ENCODE assay signal across 8 cellular contexts in genomic region chr17:29292071-29292991, GRCh38.
DNase-seq lines count a peak whose midpoint lies in the region; ATAC-seq and TF ChIP-seq lines count a peak whose summit lies in the region.

No MANE protein-coding gene starts in this region.

- ATAC-seq in GM21390 (IDR thresholded peaks at IDR 0.05; ENCODE audit: unreplicated experiment): no peak

- DNase-seq in GM03348 (ENCODE audit: low spot score): peak; percentile 78
- peak; percentile 36 to 45 for DNase-seq in T47D (ENCODE audit: low read depth in 1 of 2, low spot score in 1 of 2)
- peak; percentile 70 for DNase-seq in iPS-NIHi11 (ENCODE audit: low spot score)
- DNase-seq in OCI-M2 (lab: John Stamatoyannopoulos, UW; ENCODE audit: unreplicated experiment): no peak

- peaks cover 36% of the 10 kb centered on the region for H3K36me3 ChIP-seq in KOPT-K1 (ENCODE audit: insufficient read depth, low read length)

- in situ Hi-C loops in T47D (cut with HindIII; ENCODE audit: low pct_unique_long_range_greater_than_20kb, low sequenced_read_pairs): no loop called here

- TF ChIP-seq CTCF in VCaP (conservative IDR thresholded peaks at IDR 0.05): no peak

- H3K9me3 ChIP-seq in KOPT-K1 (ENCODE audit: insufficient read depth, low read length, poor library complexity, severe bottlenecking): no peaks in the 10 kb centered on the region

- H3K27ac ChIP-seq in KOPT-K1 (ENCODE audit: low read depth, low read length, poor library complexity, severe bottlenecking): peak overlapping the region; percentile 83
- H3K27ac ChIP-seq in VCaP: peak overlapping the region; percentile 98
- peak overlapping the region; percentile 82 to 100 (median 97) for H3K27ac ChIP-seq in skin epidermis

- H3K4me3 ChIP-seq in skin epidermis: peak overlapping the region; percentile 73 to 99 (median 93)
